Comparison of ENCODE assay signal across 40 cellular contexts in genomic region chr22:50068096-50068495, GRCh38. TPM values are rescaled to one million over a fixed set of nuclear protein-coding genes. Genes with fewer than 3 reads are reported as not detected.
"Had no signal": no experiment of that assay in that cellular context is flagged by ENCODE, and none has a peak within 500 bp of the region (broad histone marks: within the 10 kb centered on the region; RNA-seq: fewer than 3 reads in every experiment).

No MANE protein-coding gene starts in this region.

- H3K27me3 ChIP-seq: ascending aorta, body of pancreas, cardiac muscle cell had no signal

- H3K4me1 ChIP-seq: adrenal gland, ascending aorta, body of pancreas, breast epithelium had no signal

- H3K36me3 ChIP-seq: adrenal gland, ascending aorta, brain microvascular endothelial cell, breast epithelium, cardiac muscle cell had no signal

- ATAC-seq: activated naive CD4-positive, alpha-beta T cell treated with anti-CD3 and anti-CD28 coated beads, Interleukin-2, amount 50 U/mL, for 72 hours; activated naive CD8-positive, alpha-beta T cell treated with anti-CD3 and anti-CD28 coated beads, Interleukin-2, amount 50 U/mL, for 24 hours; activated T-cell treated with anti-CD3 and anti-CD28 coated beads, Interleukin-2, amount 50 U/mL, for 4 hours; activated T-cell treated with anti-CD3 and anti-CD28 coated beads, Interleukin-2, amount 50 U/mL, for 72 hours; activated T-helper 17 cell treated with anti-CD3 and anti-CD28 coated beads, Interleukin-2, amount 50 U/mL, for 72 hours; body of pancreas had no signal

- H3K9me3 ChIP-seq: adrenal gland, ascending aorta, body of pancreas, breast epithelium had no signal

- H3K27ac ChIP-seq: adrenal gland, ascending aorta, body of pancreas, brain microvascular endothelial cell, breast epithelium, cardiac muscle cell had no signal

- DNase-seq: activated effector memory CD4-positive, alpha-beta T cell treated with anti-CD3 and anti-CD28 coated beads, Interleukin-2, amount 50 U/mL, for 16 hours; activated effector memory CD4-positive, alpha-beta T cell treated with Interleukin-2 at 50 U/mL for 16 hours; activated gamma-delta T cell; activated gamma-delta T cell treated with Interleukin-2 at 50 U/mL for 16 hours; activated naive CD4-positive, alpha-beta T cell; activated naive CD4-positive, alpha-beta T cell treated with anti-CD3 and anti-CD28 coated beads for 36 hours; activated naive CD4-positive, alpha-beta T cell treated with anti-CD3 and anti-CD28 coated beads, Interleukin-2, amount 10 ng/mL, durations not matched to agents 7 days and 5 days; activated naive CD4-positive, alpha-beta T cell treated with anti-CD3 and anti-CD28 coated beads, Interleukin-2, amount 50 U/mL, for 16 hours; activated naive CD4-positive, alpha-beta T cell treated with Interleukin-2 at 50 U/mL for 16 hours; activated naive CD8-positive, alpha-beta T cell treated with anti-CD3 and anti-CD28 coated beads for 36 hours; activated naive CD8-positive, alpha-beta T cell treated with anti-CD3 and anti-CD28 coated beads, Interleukin-2, amount 10 ng/mL, durations not matched to agents 7 days and 5 days; activated naive CD8-positive, alpha-beta T cell treated with anti-CD3 and anti-CD28 coated beads, Interleukin-2, amount 50 U/mL, for 24 hours; activated T-cell treated with anti-CD3 and anti-CD28 coated beads for 4 hours; activated T-cell treated with anti-CD3 and anti-CD28 coated beads, Interleukin-2, amount 50 U/mL, for 1 hour; activated T-cell treated with anti-CD3 and anti-CD28 coated beads, Interleukin-2, amount 50 U/mL, for 24 hours; activated T-cell treated with anti-CD3 and anti-CD28 coated beads, Interleukin-2, amount 50 U/mL, for 4 hours; activated T-cell treated with anti-CD3 and anti-CD28 coated beads, Interleukin-2, amount 50 U/mL, for 48 hours; activated T-cell treated with anti-CD3 and anti-CD28 coated beads, Interleukin-2, amount 50 U/mL, for 72 hours; adrenal gland; amniotic stem cell; amygdala; anterior cingulate cortex; aorta; body of pancreas; brain microvascular endothelial cell; caudate nucleus; central memory CD4-positive, alpha-beta T cell; cerebellar nuclear complex had no signal

- H3K4me3 ChIP-seq: adrenal gland, ascending aorta, body of pancreas, breast epithelium, cardiac muscle cell had no signal

RNA-seq across cellular contexts. Expression of gene TTLL8, which starts 10.0 kb away (rescaled TPM):
- total RNA-seq: activated naive CD4-positive, alpha-beta T cell treated with anti-CD3 and anti-CD28 coated beads for 36 hours; activated naive CD4-positive, alpha-beta T cell treated with anti-CD3 and anti-CD28 coated beads, Interleukin-2, amount 50 U/mL, for 72 hours; activated naive CD8-positive, alpha-beta T cell treated with anti-CD3 and anti-CD28 coated beads for 36 hours; activated naive CD8-positive, alpha-beta T cell treated with anti-CD3 and anti-CD28 coated beads, Interleukin-2, amount 10 ng/mL, durations not matched to agents 7 days and 5 days; activated T-cell treated with anti-CD3 and anti-CD28 coated beads, Interleukin-2, amount 50 U/mL, for 4 hours; activated T-cell treated with anti-CD3 and anti-CD28 coated beads, Interleukin-2, amount 50 U/mL, for 72 hours; activated T-helper 1 cell treated with anti-CD3 and anti-CD28 coated beads, Interleukin-12 subunit alpha, Interleukin-12 subunit beta, Interleukin-2, Interleukin-4 antibody, amounts not matched to agents 30 ng/mL and 10 ng/mL and 1 ng/mL, durations not matched to agents 14 hours and 24 hours and 36 hours; activated T-helper 17 cell treated with anti-CD3 and anti-CD28 coated beads, Interleukin-2, amount 50 U/mL, for 72 hours; activated T-helper 2 cell treated with anti-CD3 and anti-CD28 coated beads, Interferon-gamma antibody, Interleukin-2, Interleukin-4, amounts not matched to agents 10 μg/mL and 5 μg/mL and 100 μg/mL, durations not matched to agents 14 hours and 24 hours and 36 hours; adrenal gland; aorta; ascending aorta; astrocyte; body of pancreas; breast epithelium; bronchial epithelial cell; cardiac muscle cell; cardiac septum; cerebellum had no signal
- polyA plus RNA-seq: adipose tissue, adrenal gland, aorta, cardiac muscle cell had no signal

RNA-seq across cellular contexts. Expression of gene MLC1, which starts 17.1 kb away (rescaled TPM):
- total RNA-seq: activated T-helper 1 cell treated with anti-CD3 and anti-CD28 coated beads, Interleukin-12 subunit alpha, Interleukin-12 subunit beta, Interleukin-2, Interleukin-4 antibody, amounts not matched to agents 30 ng/mL and 10 ng/mL and 1 ng/mL, durations not matched to agents 14 hours and 24 hours and 36 hours; activated T-helper 2 cell treated with anti-CD3 and anti-CD28 coated beads, Interferon-gamma antibody, Interleukin-2, Interleukin-4, amounts not matched to agents 10 μg/mL and 5 μg/mL and 100 μg/mL, durations not matched to agents 14 hours and 24 hours and 36 hours; adrenal gland; body of pancreas; bronchial epithelial cell had no signal

RNA-seq across cellular contexts. Expression of gene MOV10L1, which starts 21.7 kb away (rescaled TPM):
- total RNA-seq: activated naive CD4-positive, alpha-beta T cell treated with anti-CD3 and anti-CD28 coated beads for 36 hours; activated naive CD4-positive, alpha-beta T cell treated with anti-CD3 and anti-CD28 coated beads, Interleukin-2, amount 50 U/mL, for 72 hours; activated naive CD8-positive, alpha-beta T cell treated with anti-CD3 and anti-CD28 coated beads, Interleukin-2, amount 10 ng/mL, durations not matched to agents 7 days and 5 days; activated T-cell treated with anti-CD3 and anti-CD28 coated beads, Interleukin-2, amount 50 U/mL, for 4 hours; activated T-helper 1 cell treated with anti-CD3 and anti-CD28 coated beads, Interleukin-12 subunit alpha, Interleukin-12 subunit beta, Interleukin-2, Interleukin-4 antibody, amounts not matched to agents 30 ng/mL and 10 ng/mL and 1 ng/mL, durations not matched to agents 14 hours and 24 hours and 36 hours; activated T-helper 17 cell treated with anti-CD3 and anti-CD28 coated beads, Interleukin-2, amount 50 U/mL, for 72 hours; ascending aorta; cardiac muscle cell had no signal

RNA-seq across cellular contexts. Expression of gene IL17REL, which starts 55.5 kb away (rescaled TPM):
- total RNA-seq: activated naive CD8-positive, alpha-beta T cell treated with anti-CD3 and anti-CD28 coated beads for 36 hours; activated naive CD8-positive, alpha-beta T cell treated with anti-CD3 and anti-CD28 coated beads, Interleukin-2, amount 10 ng/mL, durations not matched to agents 7 days and 5 days; activated T-helper 1 cell treated with anti-CD3 and anti-CD28 coated beads, Interleukin-12 subunit alpha, Interleukin-12 subunit beta, Interleukin-2, Interleukin-4 antibody, amounts not matched to agents 30 ng/mL and 10 ng/mL and 1 ng/mL, durations not matched to agents 14 hours and 24 hours and 36 hours; activated T-helper 2 cell treated with anti-CD3 and anti-CD28 coated beads, Interferon-gamma antibody, Interleukin-2, Interleukin-4, amounts not matched to agents 10 μg/mL and 5 μg/mL and 100 μg/mL, durations not matched to agents 14 hours and 24 hours and 36 hours; adrenal gland; aorta; ascending aorta; astrocyte; body of pancreas; breast epithelium; bronchial epithelial cell; cardiac septum had no signal
- polyA plus RNA-seq: adrenal gland, cardiac muscle cell had no signal
